In genomic region chr14:22781606-22782000, GRCh38 we compare ENCODE assay signal across 12 cellular contexts. TPM values are rescaled to one million over a fixed set of nuclear protein-coding genes. Genes with fewer than 3 reads are reported as not detected.
DNase-seq lines count a peak whose midpoint lies in the region; ATAC-seq lines count a peak whose summit lies in the region.
"Had no signal": no experiment of that assay in that cellular context is flagged by ENCODE, and none has a peak within 500 bp of the region (broad histone marks: within the 10 kb centered on the region; RNA-seq: fewer than 3 reads in every experiment).

No MANE protein-coding gene starts in this region.

- H3K36me3 Mint-ChIP-seq in stimulated activated memory B cell treated with anti-CD40 and anti-IgM and Interleukin-4, amounts not matched to agents 10 μg/mL and 1 μg/mL and 100 μg/mL, for 72 hours = no peaks in the 10 kb centered on the region
- no peaks in the 10 kb centered on the region for H3K36me3 Mint-ChIP-seq in naive thymus-derived CD8-positive, alpha-beta T cell
- H3K36me3 Mint-ChIP-seq: mesothelial cell of epicardium had no signal

- H3K4me1 Mint-ChIP-seq in stimulated activated memory B cell treated with anti-CD40 and anti-IgM and Interleukin-4, amounts not matched to agents 10 μg/mL and 1 μg/mL and 100 μg/mL, for 72 hours = peaks cover 4% of the 10 kb centered on the region
- peaks cover 0 to 4% (median 0%) of the 10 kb centered on the region in 4 donors for H3K4me1 Mint-ChIP-seq in naive thymus-derived CD8-positive, alpha-beta T cell
- H3K4me1 Mint-ChIP-seq: mesothelial cell of epicardium had no signal

- no peaks in the 10 kb centered on the region for H3K27me3 ChIP-seq in GM23248 (replicated peaks; ENCODE audit: insufficient read depth)
- H3K27me3 ChIP-seq: adrenal gland had no signal

- H3K36me3 ChIP-seq in GM23248 (ENCODE audit: low read depth) = no peaks in the 10 kb centered on the region
- H3K36me3 ChIP-seq: adrenal gland had no signal

- in situ Hi-C loops in GM23248 (cut with MboI) = no loop called here

- H3K9me3 Mint-ChIP-seq in stimulated activated memory B cell treated with anti-CD40 and anti-IgM and Interleukin-4, amounts not matched to agents 10 μg/mL and 1 μg/mL and 100 μg/mL, for 72 hours = no peaks in the 10 kb centered on the region
- no peaks in the 10 kb centered on the region for H3K9me3 Mint-ChIP-seq in naive thymus-derived CD8-positive, alpha-beta T cell
- H3K9me3 Mint-ChIP-seq: mesothelial cell of epicardium had no signal

- DNase-seq in GM23248 (peak; percentile 63), T1000 (lab: John Stamatoyannopoulos, UW) (peak; percentile 8), glomerular visceral epithelial cell (ENCODE audit: extremely low spot score) (peak; percentile 66)
- no peak for DNase-seq in naive thymus-derived CD8-positive, alpha-beta T cell
- no peak for DNase-seq in stimulated activated CD4-positive, alpha-beta T cell treated with anti-CD3 and anti-CD28 coated beads, Interleukin-4, amount 100 ng/mL, for 1 hour
- DNase-seq: activated CD8-positive, alpha-beta memory T cell treated with anti-CD3 and anti-CD28 coated beads, Interleukin-2, amount 50 U/mL, for 4 hours; adrenal gland; right cardiac atrium; SHP77 had no signal

- 0 to 6% methylated on average over 1 of the region's 1 CpG for WGBS in GM23248 (ENCODE audit: low coverage in 1 of 2, low lambda C conversion rate in 2 of 2, missing lambda C conversion rate in 2 of 2), 2 experiments

- H3K27ac ChIP-seq in GM23248 = no peak overlapping the region

- peak overlapping the region; percentile 76 for H3K27ac Mint-ChIP-seq in stimulated activated memory B cell treated with anti-CD40 and anti-IgM and Interleukin-4, amounts not matched to agents 10 μg/mL and 1 μg/mL and 100 μg/mL, for 72 hours
- H3K27ac Mint-ChIP-seq in naive thymus-derived CD8-positive, alpha-beta T cell = peak overlapping the region in 1 of 10 donors; percentile 37

- POLR2A ChIA-PET in naive thymus-derived CD8-positive, alpha-beta T cell (lab: Charles Lee) = interaction anchor here (1.3 kb wide), 1 partner anchor 16 kb away, joined by 3 read pairs; no protein-coding TSS in a partner anchor

- no peaks in the 10 kb centered on the region for H4K20me1 ChIP-seq in GM23248 (ENCODE audit: insufficient read depth)

- peaks cover 16% of the 10 kb centered on the region; the same call in 1 of the 2 replicates for H3F3A ChIP-seq in GM23248 (ENCODE audit: insufficient read depth)

- ATAC-seq in stimulated activated memory B cell treated with anti-CD40 and anti-IgM and Interleukin-4, amounts not matched to agents 10 μg/mL and 1 μg/mL and 100 μg/mL, for 72 hours = no peak
- no peak for ATAC-seq in naive thymus-derived CD8-positive, alpha-beta T cell
- no peak for ATAC-seq in HG03175 (IDR thresholded peaks at IDR 0.05; ENCODE audit: unreplicated experiment)
- ATAC-seq: right cardiac atrium had no signal

- H3K4me3 ChIP-seq in GM23248 = no peak overlapping the region
- H3K4me3 ChIP-seq: adrenal gland had no signal

- no peaks in the 10 kb centered on the region for H3K27me3 Mint-ChIP-seq in stimulated activated memory B cell treated with anti-CD40 and anti-IgM and Interleukin-4, amounts not matched to agents 10 μg/mL and 1 μg/mL and 100 μg/mL, for 72 hours
- H3K27me3 Mint-ChIP-seq in naive thymus-derived CD8-positive, alpha-beta T cell = peaks cover 0 to 2% (median 0%) of the 10 kb centered on the region in 5 donors

- H3K4me2 ChIP-seq in GM23248 (ENCODE audit: unreplicated experiment) = no peak overlapping the region

- peaks cover 11% of the 10 kb centered on the region for H3K4me1 ChIP-seq in GM23248 (ENCODE audit: insufficient read depth)

- H3K79me2 ChIP-seq in GM23248 (ENCODE audit: insufficient read depth) = no peaks in the 10 kb centered on the region

- H3K9me3 ChIP-seq in GM23248 (ENCODE audit: low read depth) = no peaks in the 10 kb centered on the region
- H3K9me3 ChIP-seq: adrenal gland had no signal

- H3K9ac ChIP-seq in GM23248 = no peak overlapping the region

- H3K9me2 ChIP-seq in GM23248 (ENCODE audit: insufficient read depth) = no peaks in the 10 kb centered on the region

- no peak overlapping the region for H3K4me3 Mint-ChIP-seq in stimulated activated memory B cell treated with anti-CD40 and anti-IgM and Interleukin-4, amounts not matched to agents 10 μg/mL and 1 μg/mL and 100 μg/mL, for 72 hours
- H3K4me3 Mint-ChIP-seq in naive thymus-derived CD8-positive, alpha-beta T cell = no peak overlapping the region
- H3K4me3 Mint-ChIP-seq: mesothelial cell of epicardium had no signal

- H2AFZ ChIP-seq in GM23248 = no peak overlapping the region

RNA-seq across cellular contexts. Expression of gene OXA1L, which starts 15.1 kb away (rescaled TPM):
- total RNA-seq in GM23248 (2014; rRNA removed; shearing (Covaris generic)) = 59.1 and 78.6 TPM in 2 replicates
- 48.1 and 48.8 TPM in 2 replicates for polyA plus RNA-seq in GM23248 (2016; fragmentation: Nextera tagmentation; extraction: Ambion mirVana)
- 100 to 1,000 TPM; 159 to 166 TPM for total RNA-seq in naive thymus-derived CD8-positive, alpha-beta T cell
- 10 to 100 TPM; 56.3 to 67.4 (median 57.1) TPM for polyA plus RNA-seq in naive thymus-derived CD8-positive, alpha-beta T cell

RNA-seq across cellular contexts. Expression of gene SLC7A7, which starts 33.6 kb away (rescaled TPM):
- total RNA-seq in GM23248 (2014; rRNA removed; shearing (Covaris generic)) = 0.65 and 0.89 TPM in 2 replicates
- polyA plus RNA-seq in GM23248 (2016; fragmentation: Nextera tagmentation; extraction: Ambion mirVana) = 0.63 and 1.7 TPM in 2 replicates
- 1 to 10 TPM; 2.6 to 3.5 TPM for total RNA-seq in naive thymus-derived CD8-positive, alpha-beta T cell
- under 1 TPM; 0.13 to 0.46 (median 0.26) TPM for polyA plus RNA-seq in naive thymus-derived CD8-positive, alpha-beta T cell

RNA-seq across cellular contexts. Expression of gene MRPL52, which starts 48.1 kb away (rescaled TPM):
- total RNA-seq in GM23248 (2014; rRNA removed; shearing (Covaris generic)) = 44.3 and 96.6 TPM in 2 replicates
- polyA plus RNA-seq in GM23248 (2016; fragmentation: Nextera tagmentation; extraction: Ambion mirVana) = 208 and 230 TPM in 2 replicates
- 10 to 100 TPM; 69.9 to 75.3 TPM for total RNA-seq in naive thymus-derived CD8-positive, alpha-beta T cell
- 100 to 1,000 TPM; 120 to 155 (median 148) TPM for polyA plus RNA-seq in naive thymus-derived CD8-positive, alpha-beta T cell

RNA-seq across cellular contexts. Expression of gene MMP14, which starts 54.8 kb away (rescaled TPM):
- total RNA-seq in GM23248 (2014; rRNA removed; shearing (Covaris generic)) = 450 and 475 TPM in 2 replicates
- polyA plus RNA-seq in GM23248 (2016; fragmentation: Nextera tagmentation; extraction: Ambion mirVana) = 50.1 and 50.8 TPM in 2 replicates
- total RNA-seq in naive thymus-derived CD8-positive, alpha-beta T cell = 1 to 10 TPM; 2.5 to 3.3 TPM
- not detected for polyA plus RNA-seq in naive thymus-derived CD8-positive, alpha-beta T cell

Comparison
In these comparisons a context has a peak if more than half of its experiments do, and no peak if none do; other contexts are left out.
1. DNase-seq: peak in GM23248 (single experiment), T1000 (single experiment) and glomerular visceral epithelial cell (single experiment); none in naive thymus-derived CD8-positive, alpha-beta T cell (0 of 10) and stimulated activated CD4-positive, alpha-beta T cell treated with anti-CD3 and anti-CD28 coated beads, Interleukin-4, amount 100 ng/mL, for 1 hour (single experiment).